Comparison of ENCODE assay signal across 8 cellular contexts in genomic region chr10:17257466-17258321, GRCh38. TPM values are rescaled to one million over a fixed set of nuclear protein-coding genes. Genes with fewer than 3 reads are reported as not detected.
A peak's percentile ranks its signal among the peaks of the same experiment; 100 is the strongest.
DNase-seq lines count a peak whose midpoint lies in the region; ATAC-seq and TF ChIP-seq lines count a peak whose summit lies in the region.

No MANE protein-coding gene starts in this region.

- no peak overlapping the region for H3K27ac ChIP-seq in BLaER1
- H3K27ac ChIP-seq in OCI-LY7 (ENCODE audit: low read depth, low read length, poor library complexity, severe bottlenecking), result no peak overlapping the region
- H3K27ac ChIP-seq in upper lobe of right lung, result no peak overlapping the region

- CTCF ChIA-PET in OCI-LY7 (lab: Charles Lee; ENCODE audit: unreplicated experiment), result no interaction called here

- H3K9me3 ChIP-seq in BLaER1 (peaks cover 41% of the 10 kb centered on the region), OCI-LY7 (ENCODE audit: low read length) (peaks cover 4% of the 10 kb centered on the region; the same call in 1 of the 2 replicates), neuron (ENCODE audit: low read length) (peaks cover 2% of the 10 kb centered on the region), upper lobe of right lung (peaks cover 13% of the 10 kb centered on the region)

- intact Hi-C loops in OCI-LY7 (cut with micrococcal nuclease; ENCODE audit: unreplicated experiment), result loop anchor here (1.0 to 2.0 kb wide), 2 partner anchors 414 to 429 kb away; no protein-coding TSS in a partner anchor
- intact Hi-C loops in activated T-helper 1 cell treated with anti-CD3 and anti-CD28 coated beads, Interleukin-12 subunit alpha, Interleukin-12 subunit beta, Interleukin-2, Interleukin-4 antibody, amounts not matched to agents 30 ng/mL and 10 ng/mL and 1 ng/mL, durations not matched to agents 14 hours and 24 hours and 36 hours (cut with micrococcal nuclease), result loop anchor here (1.0 to 5.0 kb wide), 8 partner anchors 25 to 429 kb away; partner anchors contain the start of gene TRDMT1
- intact Hi-C loops in upper lobe of right lung (cut with DNase I), result no loop called here

- DNase-seq in OCI-LY7 (ENCODE audit: low spot score) (peak; percentile 68), fibroblast of the aortic adventitia (ENCODE audit: low read depth) (peak; percentile 89), upper lobe of right lung (no peak)
- DNase-seq in activated T-helper 1 cell treated with anti-CD3 and anti-CD28 coated beads, Interleukin-12 subunit alpha, Interleukin-12 subunit beta, Interleukin-2, Interleukin-4 antibody, amounts not matched to agents 30 ng/mL and 10 ng/mL and 1 ng/mL, durations not matched to agents 14 hours and 24 hours and 36 hours (ENCODE audit: low spot score), result peak; percentile 52

- H3K36me3 Mint-ChIP-seq in activated T-helper 1 cell treated with anti-CD3 and anti-CD28 coated beads, Interleukin-12 subunit alpha, Interleukin-12 subunit beta, Interleukin-2, Interleukin-4 antibody, amounts not matched to agents 30 ng/mL and 10 ng/mL and 1 ng/mL, durations not matched to agents 14 hours and 24 hours and 36 hours (ENCODE audit: low read depth), result peaks cover 3% of the 10 kb centered on the region

- peaks cover 12% of the 10 kb centered on the region for H3K9me3 Mint-ChIP-seq in activated T-helper 1 cell treated with anti-CD3 and anti-CD28 coated beads, Interleukin-12 subunit alpha, Interleukin-12 subunit beta, Interleukin-2, Interleukin-4 antibody, amounts not matched to agents 30 ng/mL and 10 ng/mL and 1 ng/mL, durations not matched to agents 14 hours and 24 hours and 36 hours

- H4K20me1 ChIP-seq in BLaER1, result no peaks in the 10 kb centered on the region
- H4K20me1 ChIP-seq in OCI-LY7 (ENCODE audit: insufficient read depth, low read length), result no peaks in the 10 kb centered on the region

- BruUV-seq in OCI-LY7 (replicated peaks; lab: Mats Ljungman, UMichigan), result no TSS peak

- H3K27me3 ChIP-seq in BLaER1 (no peaks in the 10 kb centered on the region), neuron (ENCODE audit: insufficient read depth, low read length) (no peaks in the 10 kb centered on the region), upper lobe of right lung (no peaks in the 10 kb centered on the region)

- H3K9ac ChIP-seq in BLaER1, result no peak overlapping the region

- no peak overlapping the region for H3K4me3 ChIP-seq in BLaER1
- no peak overlapping the region for H3K4me3 ChIP-seq in OCI-LY7 (ENCODE audit: low read depth, low read length, poor library complexity, severe bottlenecking)
- peak overlapping the region; percentile 37 for H3K4me3 ChIP-seq in fibroblast of the aortic adventitia (ENCODE audit: low read depth, low read length)
- H3K4me3 ChIP-seq in neuron (ENCODE audit: low read length), result no peak overlapping the region
- H3K4me3 ChIP-seq in upper lobe of right lung, result no peak overlapping the region

- POLR2A ChIA-PET in OCI-LY7 (lab: Charles Lee), result no interaction called here

- H3K4me1 ChIP-seq in BLaER1, result peaks cover 8% of the 10 kb centered on the region; the same call in 1 of the 2 replicates
- H3K4me1 ChIP-seq in OCI-LY7 (ENCODE audit: insufficient read depth, low read length, poor library complexity, severe bottlenecking), result no peaks in the 10 kb centered on the region
- H3K4me1 ChIP-seq in neuron (ENCODE audit: insufficient read depth, low read length), result peaks cover 6% of the 10 kb centered on the region
- no peaks in the 10 kb centered on the region for H3K4me1 ChIP-seq in upper lobe of right lung

- H3K36me3 ChIP-seq in BLaER1, result no peaks in the 10 kb centered on the region
- H3K36me3 ChIP-seq in OCI-LY7 (ENCODE audit: insufficient read depth, low read length), result no peaks in the 10 kb centered on the region
- no peaks in the 10 kb centered on the region for H3K36me3 ChIP-seq in neuron (ENCODE audit: insufficient read depth, low read length)
- H3K36me3 ChIP-seq in upper lobe of right lung, result no peaks in the 10 kb centered on the region

- H3K4me2 ChIP-seq in BLaER1 (peak overlapping the region; percentile 30; the same call in 1 of the 2 replicates), OCI-LY7 (ENCODE audit: low read length) (no peak overlapping the region)

- no peak overlapping the region for H3K27ac Mint-ChIP-seq in activated T-helper 1 cell treated with anti-CD3 and anti-CD28 coated beads, Interleukin-12 subunit alpha, Interleukin-12 subunit beta, Interleukin-2, Interleukin-4 antibody, amounts not matched to agents 30 ng/mL and 10 ng/mL and 1 ng/mL, durations not matched to agents 14 hours and 24 hours and 36 hours

- no peaks in the 10 kb centered on the region for H3K9me2 ChIP-seq in OCI-LY7 (ENCODE audit: insufficient read depth, low read length)

- TF ChIP-seq CTCF in OCI-LY7 (conservative IDR thresholded peaks at IDR 0.05; ENCODE audit: low read length), result peak; percentile 89
- peak; percentile 78 for TF ChIP-seq CTCF in fibroblast of the aortic adventitia (IDR thresholded peaks at IDR 0.05; ENCODE audit: insufficient read depth, low read length)
- TF ChIP-seq CTCF in upper lobe of right lung (IDR thresholded peaks at IDR 0.05), result peak; percentile 88

- H3K4me1 Mint-ChIP-seq in activated T-helper 1 cell treated with anti-CD3 and anti-CD28 coated beads, Interleukin-12 subunit alpha, Interleukin-12 subunit beta, Interleukin-2, Interleukin-4 antibody, amounts not matched to agents 30 ng/mL and 10 ng/mL and 1 ng/mL, durations not matched to agents 14 hours and 24 hours and 36 hours (ENCODE audit: low read depth), result peaks cover 17% of the 10 kb centered on the region

- no peak overlapping the region for H3K4me3 Mint-ChIP-seq in activated T-helper 1 cell treated with anti-CD3 and anti-CD28 coated beads, Interleukin-12 subunit alpha, Interleukin-12 subunit beta, Interleukin-2, Interleukin-4 antibody, amounts not matched to agents 30 ng/mL and 10 ng/mL and 1 ng/mL, durations not matched to agents 14 hours and 24 hours and 36 hours

- no peak overlapping the region for H2AFZ ChIP-seq in OCI-LY7 (ENCODE audit: low read length)
- H2AFZ ChIP-seq in neuron (ENCODE audit: low read depth, low read length), result peak overlapping the region; percentile 63

- peaks cover 10% of the 10 kb centered on the region for H3K27me3 Mint-ChIP-seq in activated T-helper 1 cell treated with anti-CD3 and anti-CD28 coated beads, Interleukin-12 subunit alpha, Interleukin-12 subunit beta, Interleukin-2, Interleukin-4 antibody, amounts not matched to agents 30 ng/mL and 10 ng/mL and 1 ng/mL, durations not matched to agents 14 hours and 24 hours and 36 hours (ENCODE audit: insufficient read depth)

- H3K79me2 ChIP-seq in OCI-LY7 (ENCODE audit: insufficient read depth, low read depth, low read length), result no peaks in the 10 kb centered on the region

- ATAC-seq in GM18520 (IDR thresholded peaks at IDR 0.05; ENCODE audit: unreplicated experiment), result peak; percentile 56
- peak; percentile 78 for ATAC-seq in HG03442 (IDR thresholded peaks at IDR 0.05; ENCODE audit: unreplicated experiment)
- ATAC-seq in upper lobe of right lung, result peak; percentile 96

RNA-seq across cellular contexts. Expression of gene VIM, which starts 29.7 kb away (rescaled TPM):
- 0.46 and 3.4 TPM in 2 replicates for total RNA-seq in OCI-LY7 (2014; rRNA removed; shearing (Covaris generic))
- total RNA-seq in OCI-LY7 (2022) (0.88 and 1.3 TPM in 2 replicates), fibroblast of the aortic adventitia (ENCODE audit: low replicate concordance) (10,091 and 12,680 TPM in 2 replicates), upper lobe of right lung (1,272 TPM)
- total RNA-seq in activated T-helper 1 cell treated with anti-CD3 and anti-CD28 coated beads, Interleukin-12 subunit alpha, Interleukin-12 subunit beta, Interleukin-2, Interleukin-4 antibody, amounts not matched to agents 30 ng/mL and 10 ng/mL and 1 ng/mL, durations not matched to agents 14 hours and 24 hours and 36 hours, result 192 and 193 TPM in 2 replicates

RNA-seq across cellular contexts. Expression of gene TRDMT1, which starts 56.2 kb away (rescaled TPM):
- 10.4 and 12.7 TPM in 2 replicates for total RNA-seq in OCI-LY7 (2014; rRNA removed; shearing (Covaris generic))
- total RNA-seq in OCI-LY7 (2022), result 11.9 and 12.2 TPM in 2 replicates
- total RNA-seq in activated T-helper 1 cell treated with anti-CD3 and anti-CD28 coated beads, Interleukin-12 subunit alpha, Interleukin-12 subunit beta, Interleukin-2, Interleukin-4 antibody, amounts not matched to agents 30 ng/mL and 10 ng/mL and 1 ng/mL, durations not matched to agents 14 hours and 24 hours and 36 hours, result 3.3 and 4.2 TPM in 2 replicates
- 11.9 and 19.1 TPM in 2 replicates for total RNA-seq in fibroblast of the aortic adventitia (ENCODE audit: low replicate concordance)
- total RNA-seq in upper lobe of right lung, result 9.2 TPM

Comparison
In these comparisons a context has a peak if more than half of its experiments do, and no peak if none do; other contexts are left out.
1. RNA of gene VIM, which starts 29.7 kb away (total RNA-seq): 10,091 to 12,680 TPM in fibroblast of the aortic adventitia, 1,272 TPM in upper lobe of right lung (single experiment) and 192 to 193 TPM in activated T-helper 1 cell treated with anti-CD3 and anti-CD28 coated beads, Interleukin-12 subunit alpha, Interleukin-12 subunit beta, Interleukin-2, Interleukin-4 antibody, amounts not matched to agents 30 ng/mL and 10 ng/mL and 1 ng/mL, durations not matched to agents 14 hours and 24 hours and 36 hours; 0.46 to 3.4 TPM in OCI-LY7; every median in the first group is over 10 times any median in the second.
2. Peak in every context shown above with its lines, with median percentiles within 50 percentile points of each other: ATAC-seq and CTCF ChIP-seq.